ENCODE assay signal across 20 cellular contexts in the genomic region with DNA sequence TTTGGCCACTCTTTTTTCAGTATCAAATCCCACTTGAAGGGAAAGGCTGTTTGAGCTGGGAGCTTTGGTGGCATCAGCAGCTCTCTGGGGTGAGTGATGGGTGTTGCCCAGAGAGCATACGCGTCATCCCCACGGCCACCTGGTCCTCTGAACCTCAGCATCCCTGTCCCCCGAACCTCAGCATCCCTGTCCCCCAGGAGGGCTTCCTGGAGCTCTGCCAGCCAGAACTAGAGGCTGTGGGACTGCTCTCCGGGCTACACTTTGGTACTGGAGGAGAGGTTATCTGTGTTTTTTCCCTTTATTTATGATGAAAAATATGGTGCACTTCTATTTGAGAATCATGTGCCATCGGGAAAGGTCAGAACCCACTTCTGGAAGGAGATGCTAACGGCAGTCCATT.
DNase-seq lines count a peak whose midpoint lies in the region; ATAC-seq and TF ChIP-seq lines count a peak whose summit lies in the region.
"Had no signal": no experiment of that assay in that cellular context is flagged by ENCODE, and none has a peak within 500 bp of the region (broad histone marks: within the 10 kb centered on the region; RNA-seq: fewer than 3 reads in every experiment).

No MANE protein-coding gene starts in this region.

- TF ChIP-seq CTCF in heart left ventricle (IDR thresholded peaks at IDR 0.05) (no peak), chondrocyte (IDR thresholded peaks at IDR 0.05) (no peak), omental fat pad (IDR thresholded peaks at IDR 0.05) (no peak), suprapubic skin (IDR thresholded peaks at IDR 0.05) (no peak)

- H3K27ac Mint-ChIP-seq in chondrocyte (ENCODE audit: unreplicated experiment) = no peak overlapping the region
- H3K27ac Mint-ChIP-seq: CD14-positive monocyte had no signal

- H3K36me3 ChIP-seq in heart left ventricle = no peaks in the 10 kb centered on the region
- no peaks in the 10 kb centered on the region for H3K36me3 ChIP-seq in suprapubic skin

- no peak overlapping the region for H3K27ac ChIP-seq in heart left ventricle
- H3K27ac ChIP-seq in suprapubic skin = no peak overlapping the region

- intact Hi-C loops in heart left ventricle (cut with DNase I) = no loop called here
- intact Hi-C loops in left ventricle myocardium superior (cut with micrococcal nuclease) = no loop called here

- peaks cover 3% of the 10 kb centered on the region for H3K4me1 Mint-ChIP-seq in chondrocyte (ENCODE audit: low read depth)

- H3K9me3 ChIP-seq in heart left ventricle = no peaks in the 10 kb centered on the region
- no peaks in the 10 kb centered on the region for H3K9me3 ChIP-seq in suprapubic skin

- H3K27me3 ChIP-seq in heart left ventricle = peaks cover 0 to 5% (median 0%) of the 10 kb centered on the region in 9 donors
- no peaks in the 10 kb centered on the region for H3K27me3 ChIP-seq in suprapubic skin

- TF ChIP-seq POLR2A in heart left ventricle (IDR thresholded peaks at IDR 0.05) (no peak), suprapubic skin (IDR thresholded peaks at IDR 0.05) (no peak)

- no peaks in the 10 kb centered on the region for H3K36me3 Mint-ChIP-seq in chondrocyte (ENCODE audit: low read depth)
- H3K36me3 Mint-ChIP-seq: CD14-positive monocyte had no signal

- DNase-seq in heart left ventricle (peak in 3 of 5 donors; percentile 9 to 26 (median 10)), left ventricle myocardium superior (no peak), chondrocyte (ENCODE audit: low spot score) (peak; percentile 33), omental fat pad (ENCODE audit: low spot score) (peak; percentile 15), suprapubic skin (ENCODE audit: low spot score in 2 of 2) (peak; percentile 41 to 59), putamen (ENCODE audit: low spot score) (no peak), ecto neural progenitor cell (ENCODE audit: low spot score) (no peak)
- DNase-seq: DMS53, GDM1, IMR-90, MV-4-11, NCI-H1105 treated with DMSO at 0.1 percent for 48 hours, NCI-H1694 treated with DMSO at 0.1 percent for 48 hours, NCI-H446, NCI-H526, OCI-M1, SHP77 had no signal

- no peak for TF ChIP-seq EP300 in suprapubic skin (IDR thresholded peaks at IDR 0.05)

- H3K27me3 Mint-ChIP-seq in chondrocyte (ENCODE audit: low read depth) = no peaks in the 10 kb centered on the region

- H3K9me3 Mint-ChIP-seq in chondrocyte (ENCODE audit: low read depth) = no peaks in the 10 kb centered on the region

- H3K4me3 Mint-ChIP-seq in chondrocyte (ENCODE audit: unreplicated experiment) = no peak overlapping the region
- H3K4me3 Mint-ChIP-seq: CD14-positive monocyte had no signal

- no peak overlapping the region for H3K4me3 ChIP-seq in heart left ventricle
- no peak overlapping the region for H3K4me3 ChIP-seq in suprapubic skin

- H3K4me1 ChIP-seq in heart left ventricle (no peaks in the 10 kb centered on the region), suprapubic skin (no peaks in the 10 kb centered on the region)

- ATAC-seq in heart left ventricle = no peak
- ATAC-seq in left ventricle myocardium superior = no peak
- ATAC-seq in omental fat pad (ENCODE audit: low FRiP score) = no peak
- no peak for ATAC-seq in GM21367 (IDR thresholded peaks at IDR 0.05; ENCODE audit: unreplicated experiment)
- ATAC-seq: HCT116 had no signal

- 77 to 87% (median 83%) methylated on average over 7 of the region's 7 CpGs for WGBS in heart left ventricle, 4 donors
- WGBS in suprapubic skin = 93% methylated on average over 7 of the region's 7 CpGs

Comparison
In these comparisons a context has a peak if more than half of its experiments do, and no peak if none do; other contexts are left out.
1. DNase-seq: peak in heart left ventricle (3 of 5), chondrocyte (single experiment), omental fat pad (single experiment) and suprapubic skin (2 of 2); none in left ventricle myocardium superior (single experiment), putamen (single experiment) and ecto neural progenitor cell (single experiment).